ENCODE assay signal across 1 cellular context in the genomic region with DNA sequence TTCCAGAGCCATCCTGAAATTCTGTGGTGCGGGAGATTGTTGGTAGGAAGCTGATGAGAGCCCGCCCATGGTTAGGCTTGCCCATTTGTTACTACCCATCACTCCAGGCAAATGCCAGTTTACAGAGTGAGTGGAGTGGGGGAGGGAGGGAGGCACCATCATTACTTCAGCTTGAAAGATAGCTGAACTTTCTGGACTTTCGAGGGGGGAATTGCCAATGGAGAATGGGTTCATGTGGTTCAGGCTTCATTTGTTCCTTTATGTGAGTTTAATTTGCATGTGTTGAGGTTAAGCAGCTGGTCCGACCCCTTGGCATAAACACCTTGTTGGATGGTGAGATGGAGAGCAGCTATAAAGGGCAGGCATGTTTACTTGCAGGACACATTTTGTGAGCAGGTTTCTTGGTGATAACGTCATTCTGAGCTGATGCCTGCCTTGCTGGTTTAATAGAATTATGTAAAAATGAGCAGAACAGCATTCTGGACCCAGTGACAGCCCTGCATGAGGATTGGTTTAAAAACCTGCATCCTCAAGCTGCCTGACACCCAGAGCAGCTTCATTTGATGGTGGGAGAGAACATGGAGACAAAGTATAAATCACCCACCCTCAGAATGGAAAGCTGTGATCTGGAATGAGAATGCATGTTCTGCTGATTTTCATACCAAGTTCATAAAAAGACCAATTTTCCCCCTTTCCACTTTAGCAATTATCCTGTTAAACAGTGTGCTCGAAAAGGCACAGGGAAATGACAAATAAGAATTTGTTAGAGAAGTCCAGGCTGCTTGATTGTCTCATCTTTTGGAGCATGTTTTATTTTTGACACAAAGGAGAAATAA.
TF ChIP-seq lines count a peak whose summit lies in the region.

No MANE protein-coding gene starts in this region.

TF ChIP-seq in IMR-90, 13 proteins besides CTCF, POLR2A, EP300 and RAD21 (continued from another document):
- TF ChIP-seq ELK1 (IDR thresholded peaks at IDR 0.05; ENCODE audit: borderline replicate concordance, low read depth, low read length): no peak
- TF ChIP-seq MXI1 (IDR thresholded peaks at IDR 0.05; ENCODE audit: borderline replicate concordance, low read depth, low read length): no peak
- TF ChIP-seq CEBPB (IDR thresholded peaks at IDR 0.05; ENCODE audit: low read depth, low read length): no peak
- no peak for TF ChIP-seq RCOR1 (IDR thresholded peaks at IDR 0.05; ENCODE audit: insufficient replicate concordance, low read length)
- no peak for TF ChIP-seq CHD1 (IDR thresholded peaks at IDR 0.05; ENCODE audit: low read depth, low read length)
- TF ChIP-seq FOS (IDR thresholded peaks at IDR 0.05; ENCODE audit: low read depth, low read length): no peak
- TF ChIP-seq SMC3 (IDR thresholded peaks at IDR 0.05; ENCODE audit: low read depth, low read length): no peak
- TF ChIP-seq RFX5 (IDR thresholded peaks at IDR 0.05; ENCODE audit: low read depth, low read length): no peak
- TF ChIP-seq, protein P1, sequence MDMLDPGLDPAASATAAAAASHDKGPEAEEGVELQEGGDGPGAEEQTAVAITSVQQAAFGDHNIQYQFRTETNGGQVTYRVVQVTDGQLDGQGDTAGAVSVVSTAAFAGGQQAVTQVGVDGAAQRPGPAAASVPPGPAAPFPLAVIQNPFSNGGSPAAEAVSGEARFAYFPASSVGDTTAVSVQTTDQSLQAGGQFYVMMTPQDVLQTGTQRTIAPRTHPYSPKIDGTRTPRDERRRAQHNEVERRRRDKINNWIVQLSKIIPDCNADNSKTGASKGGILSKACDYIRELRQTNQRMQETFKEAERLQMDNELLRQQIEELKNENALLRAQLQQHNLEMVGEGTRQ (IDR thresholded peaks at IDR 0.05; ENCODE audit: low read depth, low read length): no peak
- no peak for TF ChIP-seq MAFK (IDR thresholded peaks at IDR 0.05; ENCODE audit: low read depth, low read length)
- no peak for TF ChIP-seq MAZ (IDR thresholded peaks at IDR 0.05; ENCODE audit: borderline replicate concordance, low read depth, low read length)
